Comparison of ENCODE assay signal across 15 cellular contexts in genomic region chr18:50955246-50955645, GRCh38. TPM values are rescaled to one million over a fixed set of nuclear protein-coding genes. Genes with fewer than 3 reads are reported as not detected.
A peak's percentile ranks its signal among the peaks of the same experiment; 100 is the strongest.
DNase-seq lines count a peak whose midpoint lies in the region; ATAC-seq and TF ChIP-seq lines count a peak whose summit lies in the region.
"Had no signal": no experiment of that assay in that cellular context is flagged by ENCODE, and none has a peak within 500 bp of the region (broad histone marks: within the 10 kb centered on the region; RNA-seq: fewer than 3 reads in every experiment).

No MANE protein-coding gene starts in this region.

- H3K4me1 Mint-ChIP-seq in activated CD4-positive, alpha-beta T cell treated with anti-CD3 and anti-CD28 coated beads, Interleukin-2, amount 10 ng/mL, durations not matched to agents 24 days and 14 days, result no peaks in the 10 kb centered on the region
- peaks cover 3% of the 10 kb centered on the region for H3K4me1 Mint-ChIP-seq in T-helper 17 cell
- no peaks in the 10 kb centered on the region for H3K4me1 Mint-ChIP-seq in natural killer cell
- H3K4me1 Mint-ChIP-seq: CD14-positive monocyte, IgD-negative memory B cell had no signal

- no peak overlapping the region for H3K4me3 Mint-ChIP-seq in activated CD4-positive, alpha-beta T cell treated with anti-CD3 and anti-CD28 coated beads, Interleukin-2, amount 10 ng/mL, durations not matched to agents 24 days and 14 days
- H3K4me3 Mint-ChIP-seq in T-helper 17 cell (no peak overlapping the region), natural killer cell (no peak overlapping the region)
- H3K4me3 Mint-ChIP-seq: CD14-positive monocyte; CD8-positive, alpha-beta T cell; IgD-negative memory B cell had no signal

- peaks cover 2% of the 10 kb centered on the region for H3K27me3 Mint-ChIP-seq in activated CD4-positive, alpha-beta T cell treated with anti-CD3 and anti-CD28 coated beads, Interleukin-2, amount 10 ng/mL, durations not matched to agents 24 days and 14 days
- H3K27me3 Mint-ChIP-seq in T-helper 17 cell (no peaks in the 10 kb centered on the region), natural killer cell (ENCODE audit: low read depth in 2 of 2) (peaks cover 3 to 13% of the 10 kb centered on the region in 2 donors)
- H3K27me3 Mint-ChIP-seq: IgD-negative memory B cell had no signal

- TF ChIP-seq CTCF in WERI-Rb-1 (IDR thresholded peaks at IDR 0.05; ENCODE audit: low read depth, low read length) (no peak), natural killer cell (IDR thresholded peaks at IDR 0.05) (no peak)

- H3K4me3 ChIP-seq in WERI-Rb-1 (ENCODE audit: low read depth, low read length), result no peak overlapping the region

- no peak overlapping the region for H3K27ac Mint-ChIP-seq in activated CD4-positive, alpha-beta T cell treated with anti-CD3 and anti-CD28 coated beads, Interleukin-2, amount 10 ng/mL, durations not matched to agents 24 days and 14 days
- H3K27ac Mint-ChIP-seq in T-helper 17 cell, result peak overlapping the region; percentile 84
- no peak overlapping the region for H3K27ac Mint-ChIP-seq in natural killer cell
- H3K27ac Mint-ChIP-seq: CD14-positive monocyte; CD8-positive, alpha-beta T cell; IgD-negative memory B cell had no signal

- H3K36me3 Mint-ChIP-seq in activated CD4-positive, alpha-beta T cell treated with anti-CD3 and anti-CD28 coated beads, Interleukin-2, amount 10 ng/mL, durations not matched to agents 24 days and 14 days (ENCODE audit: low read depth), result no peaks in the 10 kb centered on the region
- H3K36me3 Mint-ChIP-seq in T-helper 17 cell (ENCODE audit: low read depth) (no peaks in the 10 kb centered on the region), natural killer cell (no peaks in the 10 kb centered on the region)
- H3K36me3 Mint-ChIP-seq: CD14-positive monocyte; CD8-positive, alpha-beta T cell; IgD-negative memory B cell had no signal

- no peaks in the 10 kb centered on the region for H3K27me3 ChIP-seq in WERI-Rb-1 (ENCODE audit: insufficient read depth, low read depth, severe bottlenecking)

- no peak for ATAC-seq in T-helper 17 cell
- no peak for ATAC-seq in natural killer cell
- ATAC-seq: CD8-positive, alpha-beta T cell had no signal

- no peaks in the 10 kb centered on the region for H3K36me3 ChIP-seq in WERI-Rb-1

- H3K27ac ChIP-seq in WERI-Rb-1, result no peak overlapping the region
- H3K27ac ChIP-seq: 22Rv1 had no signal

- H3K9me3 ChIP-seq in T-helper 17 cell (ENCODE audit: control insufficient read depth, low read length, poor library complexity, severe bottlenecking) (no peaks in the 10 kb centered on the region), WERI-Rb-1 (ENCODE audit: severe bottlenecking) (no peaks in the 10 kb centered on the region)

- no peaks in the 10 kb centered on the region for H3K9me3 Mint-ChIP-seq in activated CD4-positive, alpha-beta T cell treated with anti-CD3 and anti-CD28 coated beads, Interleukin-2, amount 10 ng/mL, durations not matched to agents 24 days and 14 days
- no peaks in the 10 kb centered on the region for H3K9me3 Mint-ChIP-seq in natural killer cell
- H3K9me3 Mint-ChIP-seq: CD8-positive, alpha-beta T cell had no signal

- intact Hi-C loops in activated CD4-positive, alpha-beta T cell treated with anti-CD3 and anti-CD28 coated beads, Interleukin-2, amount 10 ng/mL, durations not matched to agents 24 days and 14 days (cut with micrococcal nuclease), result no loop called here
- intact Hi-C loops in natural killer cell (cut with micrococcal nuclease), result no loop called here

- peak; percentile 39 for DNase-seq in activated CD4-positive, alpha-beta T cell treated with anti-CD3 and anti-CD28 coated beads, Interleukin-2, amount 10 ng/mL, durations not matched to agents 24 days and 14 days
- DNase-seq in activated CD4-positive, alpha-beta T cell treated with anti-CD3 and anti-CD28 coated beads for 1 hour, result no peak
- DNase-seq in T-helper 17 cell (no peak), iPS-NIHi7 (ENCODE audit: extremely low spot score) (peak; percentile 36), SIG-M5 treated with dmso at 0.1 percent for 504 hours (lab: John Stamatoyannopoulos, UW; ENCODE audit: unreplicated experiment) (no peak), WERI-Rb-1 (no peak), natural killer cell (no peak)
- DNase-seq: CD8-positive, alpha-beta T cell; COR-L47; DMS153; DND-41; GDM1 had no signal

RNA-seq across cellular contexts. Expression of gene ELAC1, which starts 12.6 kb away (rescaled TPM):
- 6.8 and 7.0 TPM in 2 replicates for total RNA-seq in activated CD4-positive, alpha-beta T cell treated with anti-CD3 and anti-CD28 coated beads, Interleukin-2, amount 10 ng/mL, durations not matched to agents 24 days and 14 days
- total RNA-seq in T-helper 17 cell (1 to 10 TPM; 4.4 to 5.6 TPM), natural killer cell (10 to 100 TPM in 1 of 3 donors, 1 to 10 TPM in 2; 7.9 to 10.0 (median 8.9) TPM)

Comparison
In these comparisons a context has a peak if more than half of its experiments do, and no peak if none do; other contexts are left out.
1. DNase-seq: peak in activated CD4-positive, alpha-beta T cell treated with anti-CD3 and anti-CD28 coated beads, Interleukin-2, amount 10 ng/mL, durations not matched to agents 24 days and 14 days (single experiment) and iPS-NIHi7 (single experiment); none in activated CD4-positive, alpha-beta T cell treated with anti-CD3 and anti-CD28 coated beads for 1 hour (single experiment), T-helper 17 cell (0 of 3), SIG-M5 treated with dmso at 0.1 percent for 504 hours (single experiment), WERI-Rb-1 (single experiment) and natural killer cell (single experiment).